In genomic region chr9:133067813-133068212, GRCh38 we compare ENCODE assay signal across 18 cellular contexts. TPM values are rescaled to one million over a fixed set of nuclear protein-coding genes. Genes with fewer than 3 reads are reported as not detected.
DNase-seq lines count a peak whose midpoint lies in the region; FAIRE-seq and TF ChIP-seq lines count a peak whose summit lies in the region.
"Had no signal": no experiment of that assay in that cellular context is flagged by ENCODE, and none has a peak within 500 bp of the region (broad histone marks: within the 10 kb centered on the region; RNA-seq: fewer than 3 reads in every experiment).

No MANE protein-coding gene starts in this region.

- no peaks in the 10 kb centered on the region for H3K9me3 Mint-ChIP-seq in type B pancreatic cell
- H3K9me3 Mint-ChIP-seq: CD14-positive monocyte had no signal

- peak overlapping the region; percentile 39 for H2AFZ ChIP-seq in mammary epithelial cell (ENCODE audit: low read depth, low read length)
- H2AFZ ChIP-seq in keratinocyte (ENCODE audit: control insufficient read depth, low read length), result no peak overlapping the region

- TF ChIP-seq CTCF in mammary epithelial cell (conservative IDR thresholded peaks at IDR 0.05 in 1 of 2, IDR thresholded peaks at IDR 0.05 in 1 of 2; ENCODE audit: extremely low read depth in 1 of 2, insufficient read depth in 1 of 2, low read depth in 1 of 2, low read length in 2 of 2) (no peak), keratinocyte (optimal IDR thresholded peaks at IDR 0.05 in 1 of 3, IDR thresholded peaks at IDR 0.05 in 1 of 3, conservative IDR thresholded peaks at IDR 0.05 in 1 of 3; ENCODE audit: extremely low read depth in 1 of 3, insufficient read depth in 2 of 3, low read length in 3 of 3) (no peak), type B pancreatic cell (conservative IDR thresholded peaks at IDR 0.05) (no peak)

- in situ Hi-C loops in mammary epithelial cell (cut with MboI; ENCODE audit: low sequenced_read_pairs in 2 of 2), result no loop called here

- H3K36me3 Mint-ChIP-seq in type B pancreatic cell, result no peaks in the 10 kb centered on the region
- H3K36me3 Mint-ChIP-seq: CD14-positive monocyte had no signal

- dilution Hi-C loops in mammary epithelial cell (cut with HindIII; ENCODE audit: low sequenced_read_pairs) (no loop called here), keratinocyte (cut with MboI; ENCODE audit: extremely low pct_ligation_motif_present, low sequenced_read_pairs) (no loop called here)

- intact Hi-C loops in mammary epithelial cell (cut with micrococcal nuclease), result no loop called here

- no peaks in the 10 kb centered on the region for H3K4me1 Mint-ChIP-seq in type B pancreatic cell (ENCODE audit: unreplicated experiment)
- H3K4me1 Mint-ChIP-seq: CD14-positive monocyte had no signal

- peak overlapping the region; percentile 20 for H3K4me2 ChIP-seq in mammary epithelial cell (ENCODE audit: insufficient read depth, low read depth, low read length)
- H3K4me2 ChIP-seq in keratinocyte (ENCODE audit: control insufficient read depth, extremely low read depth, insufficient read depth, low read depth, low read length), result peak overlapping the region; percentile 42

- H4K20me1 ChIP-seq in mammary epithelial cell (ENCODE audit: insufficient read depth, low read length), result no peaks in the 10 kb centered on the region
- H4K20me1 ChIP-seq in keratinocyte (ENCODE audit: control insufficient read depth, extremely low read depth, insufficient read depth, low read length), result no peaks in the 10 kb centered on the region

- H3K4me1 ChIP-seq in mammary epithelial cell (ENCODE audit: insufficient read depth, low read length) (peaks cover 13% of the 10 kb centered on the region), keratinocyte (ENCODE audit: control insufficient read depth, extremely low read depth, insufficient read depth, low read length) (peaks cover 16% of the 10 kb centered on the region)

- peak overlapping the region; percentile 29 for H3K27ac Mint-ChIP-seq in type B pancreatic cell

- no peak overlapping the region for H3K9ac ChIP-seq in mammary epithelial cell (ENCODE audit: insufficient read depth, low read length)
- H3K9ac ChIP-seq in keratinocyte (ENCODE audit: control insufficient read depth, extremely low read depth, insufficient read depth, low read length), result no peak overlapping the region

- WGBS in mammary epithelial cell (ENCODE audit: low coverage, missing lambda C conversion rate), result 31% methylated on average over 8 of the region's 11 CpGs

- peak; percentile 93 for FAIRE-seq in keratinocyte (lab: Jason Lieb, UNC)
- FAIRE-seq: G401.6, H54 had no signal

- H3K79me2 ChIP-seq in mammary epithelial cell (ENCODE audit: insufficient read depth, low read length) (no peaks in the 10 kb centered on the region), keratinocyte (ENCODE audit: control insufficient read depth, insufficient read depth, low read length) (no peaks in the 10 kb centered on the region)

- no peak overlapping the region for H3K27ac ChIP-seq in mammary epithelial cell (ENCODE audit: insufficient read depth, low read depth, low read length)
- H3K27ac ChIP-seq in keratinocyte (ENCODE audit: control insufficient read depth, insufficient read depth, low read length), result no peak overlapping the region

- H3K27me3 ChIP-seq in mammary epithelial cell (ENCODE audit: insufficient read depth, low read length) (no peaks in the 10 kb centered on the region), keratinocyte (ENCODE audit: control insufficient read depth, extremely low read depth, insufficient read depth, low read length) (peaks cover 10% of the 10 kb centered on the region)

- H3K36me3 ChIP-seq in mammary epithelial cell (ENCODE audit: insufficient read depth, low read length) (no peaks in the 10 kb centered on the region), keratinocyte (ENCODE audit: control insufficient read depth in 2 of 2, extremely low read depth in 1 of 2, insufficient read depth in 2 of 2, low read length in 2 of 2) (no peaks in the 10 kb centered on the region)

- BruUV-seq in mammary epithelial cell (replicated peaks; lab: Mats Ljungman, UMichigan), result no TSS peak

- no peak overlapping the region for H3K4me3 Mint-ChIP-seq in type B pancreatic cell
- H3K4me3 Mint-ChIP-seq: CD14-positive monocyte had no signal

- DNase-seq in NCI-H2171 treated with DMSO at 0.1 percent for 48 hours (lab: John Stamatoyannopoulos, UW) (peak; percentile 34), NCI-H2171 (lab: John Stamatoyannopoulos, UW) (no peak), mammary epithelial cell (peak; percentile 89), keratinocyte (ENCODE audit: low read depth, low spot score) (peak; percentile 73), type B pancreatic cell (ENCODE audit: extremely low spot score, unreplicated experiment) (no peak), kidney tubule cell (ENCODE audit: low spot score) (no peak), NCI-H510A treated with DMSO at 0.1 percent for 48 hours (lab: John Stamatoyannopoulos, UW) (no peak), hippocampal formation (lab: John Stamatoyannopoulos, UW) (no peak)
- DNase-seq: 8988T; NCI-H1105; NCI-H2081; NCI-H748 treated with DMSO at 0.1 percent for 48 hours; NK-92 treated with Interleukin-12 subunit alpha and Interleukin-12 subunit beta, amount 100 ng/mL, for 24 hours; OCI-M1; SIG-M5 had no signal

- no peak overlapping the region for H3K4me3 ChIP-seq in mammary epithelial cell (replicated peaks in 1 of 3; ENCODE audit: insufficient read depth in 1 of 3, low read depth in 2 of 3, low read length in 3 of 3)
- H3K4me3 ChIP-seq in keratinocyte (ENCODE audit: control insufficient read depth in 2 of 3, extremely low read depth in 1 of 3, insufficient read depth in 2 of 3, low read depth in 1 of 3, low read length in 3 of 3), result no peak overlapping the region

- CTCF ChIA-PET in mammary epithelial cell (lab: Charles Lee; ENCODE audit: low non-redundant PET), result no interaction called here

- no peaks in the 10 kb centered on the region for H3K9me1 ChIP-seq in keratinocyte (ENCODE audit: control insufficient read depth, extremely low read depth, insufficient read depth, low read length)

- H3K27me3 Mint-ChIP-seq in type B pancreatic cell, result no peaks in the 10 kb centered on the region

- H3K9me3 ChIP-seq in mammary epithelial cell (replicated peaks; ENCODE audit: insufficient read depth, low read length) (no peaks in the 10 kb centered on the region), keratinocyte (ENCODE audit: control insufficient read depth, low read depth, low read length) (no peaks in the 10 kb centered on the region)

RNA-seq across cellular contexts. Expression of gene CEL, which starts 6.0 kb away (rescaled TPM):
- total RNA-seq in mammary epithelial cell (1 to 10 TPM in 1 of 2 donors, under 1 TPM in 1; 0.50 to 2.6 TPM), type B pancreatic cell (ENCODE audit: low replicate concordance) (4.5 and 4.9 TPM in 2 replicates)
- polyA plus RNA-seq in mammary epithelial cell (1.2 TPM), keratinocyte (0.12 to 0.22 TPM (median 0.16 TPM) in 3 replicates)
- polyA minus RNA-seq in mammary epithelial cell (1.3 TPM), keratinocyte (0.33 to 0.39 TPM (median 0.35 TPM) in 3 replicates)
- 0.64 TPM for polyA plus RNA-seq in keratinocyte (2011; ENCODE audit: low read depth)
- polyA plus RNA-seq in keratinocyte (2011; cell fraction: cytosol; rRNA removed), result 0.05 and 0.19 TPM in 2 replicates
- 1.4 and 1.6 TPM in 2 replicates for polyA plus RNA-seq in keratinocyte (2011; cell fraction: nucleus; rRNA removed)
- 0.33 and 0.82 TPM in 2 replicates for polyA plus RNA-seq in keratinocyte (2012; ENCODE audit: low replicate concordance)
- polyA minus RNA-seq in keratinocyte (2011; cell fraction: cytosol; rRNA and poly(A)+ RNA removed), result not detected
- polyA minus RNA-seq in keratinocyte (2011; cell fraction: nucleus; rRNA and poly(A)+ RNA removed), result 0.53 and 1.0 TPM in 2 replicates
- polyA plus RNA-seq: CD14-positive monocyte had no signal

RNA-seq across cellular contexts. Expression of gene GTF3C5, which starts 37.0 kb away (rescaled TPM):
- total RNA-seq in mammary epithelial cell (10 to 100 TPM; 28.5 to 54.2 TPM), type B pancreatic cell (ENCODE audit: low replicate concordance) (64.3 and 83.6 TPM in 2 replicates)
- polyA plus RNA-seq in mammary epithelial cell (54.9 TPM), keratinocyte (36.2 to 40.8 TPM (median 37.2 TPM) in 3 replicates)
- polyA minus RNA-seq in mammary epithelial cell (139 TPM), keratinocyte (30.6 to 60.8 TPM (median 41.5 TPM) in 3 replicates)
- polyA plus RNA-seq in keratinocyte (2011; ENCODE audit: low read depth), result 12.7 TPM
- 24.2 and 34.4 TPM in 2 replicates for polyA plus RNA-seq in keratinocyte (2011; cell fraction: cytosol; rRNA removed)
- 48.9 and 54.0 TPM in 2 replicates for polyA plus RNA-seq in keratinocyte (2011; cell fraction: nucleus; rRNA removed)
- 33.5 and 39.4 TPM in 2 replicates for polyA plus RNA-seq in keratinocyte (2012; ENCODE audit: low replicate concordance)
- 28.2 TPM for polyA minus RNA-seq in keratinocyte (2011; cell fraction: cytosol; rRNA and poly(A)+ RNA removed)
- polyA minus RNA-seq in keratinocyte (2011; cell fraction: nucleus; rRNA and poly(A)+ RNA removed), result 21.6 and 26.4 TPM in 2 replicates

RNA-seq across cellular contexts. Expression of gene RALGDS, which starts 53.2 kb away (rescaled TPM):
- total RNA-seq in mammary epithelial cell (10 to 100 TPM; 15.2 to 19.9 TPM), type B pancreatic cell (ENCODE audit: low replicate concordance) (64.8 and 86.3 TPM in 2 replicates)
- polyA plus RNA-seq in mammary epithelial cell (37.8 TPM), keratinocyte (22.6 to 38.0 TPM (median 27.2 TPM) in 3 replicates)
- polyA minus RNA-seq in mammary epithelial cell (35.5 TPM), keratinocyte (20.9 to 29.4 TPM (median 25.9 TPM) in 3 replicates)
- 22.2 TPM for polyA plus RNA-seq in keratinocyte (2011; ENCODE audit: low read depth)
- 20.4 and 31.3 TPM in 2 replicates for polyA plus RNA-seq in keratinocyte (2011; cell fraction: cytosol; rRNA removed)
- polyA plus RNA-seq in keratinocyte (2011; cell fraction: nucleus; rRNA removed), result 73.4 and 91.6 TPM in 2 replicates
- polyA plus RNA-seq in keratinocyte (2012; ENCODE audit: low replicate concordance), result 15.5 and 19.3 TPM in 2 replicates
- polyA minus RNA-seq in keratinocyte (2011; cell fraction: cytosol; rRNA and poly(A)+ RNA removed), result 19.8 TPM
- polyA minus RNA-seq in keratinocyte (2011; cell fraction: nucleus; rRNA and poly(A)+ RNA removed), result 17.3 and 24.7 TPM in 2 replicates

Comparison
In these comparisons a context has a peak if more than half of its experiments do, and no peak if none do; other contexts are left out.
1. DNase-seq: peak in NCI-H2171 treated with DMSO at 0.1 percent for 48 hours (single experiment), mammary epithelial cell (single experiment) and keratinocyte (single experiment); none in NCI-H2171 (single experiment), type B pancreatic cell (single experiment), kidney tubule cell (single experiment), NCI-H510A treated with DMSO at 0.1 percent for 48 hours (single experiment) and hippocampal formation (0 of 2).